ENCODE assay signal across 8 cellular contexts in genomic region chr2:65430515-65431416, GRCh38. TPM values are rescaled to one million over a fixed set of nuclear protein-coding genes. Genes with fewer than 3 reads are reported as not detected.
DNase-seq lines count a peak whose midpoint lies in the region; ATAC-seq and TF ChIP-seq lines count a peak whose summit lies in the region.

No MANE protein-coding gene starts in this region.

- peaks cover 4 to 9% of the 10 kb centered on the region in 2 donors for H3K36me3 Mint-ChIP-seq in stimulated activated naive B cell treated with anti-CD40 and anti-IgM and Interleukin-4, amounts not matched to agents 10 μg/mL and 1 μg/mL and 100 μg/mL, for 72 hours

- no peak for TF ChIP-seq POLR2A in esophagus muscularis mucosa (IDR thresholded peaks at IDR 0.05; ENCODE audit: low read depth)

- no peak for TF ChIP-seq EP300 in esophagus muscularis mucosa (IDR thresholded peaks at IDR 0.05)

- peaks cover 9 to 35% of the 10 kb centered on the region in 2 donors for H3K4me1 Mint-ChIP-seq in stimulated activated naive B cell treated with anti-CD40 and anti-IgM and Interleukin-4, amounts not matched to agents 10 μg/mL and 1 μg/mL and 100 μg/mL, for 72 hours

- H3K36me3 ChIP-seq in esophagus muscularis mucosa (no peaks in the 10 kb centered on the region), muscle layer of duodenum (ENCODE audit: control insufficient read depth in 1 of 2, insufficient read depth in 2 of 2, low read length in 2 of 2) (no peaks in the 10 kb centered on the region)

- ATAC-seq in GM19467 (IDR thresholded peaks at IDR 0.05; ENCODE audit: unreplicated experiment): peak; percentile 19
- peak; percentile 64 to 69 for ATAC-seq in stimulated activated naive B cell treated with anti-CD40 and anti-IgM and Interleukin-4, amounts not matched to agents 10 μg/mL and 1 μg/mL and 100 μg/mL, for 72 hours (replicated peaks)

- H3K4me1 ChIP-seq in esophagus muscularis mucosa (peaks cover 15 to 38% (median 33%) of the 10 kb centered on the region in 4 donors), muscle layer of duodenum (ENCODE audit: control insufficient read depth in 1 of 2, insufficient read depth in 2 of 2, low read length in 2 of 2) (peaks cover 0 to 16% of the 10 kb centered on the region in 2 donors)

- H3K4me3 Mint-ChIP-seq in stimulated activated naive B cell treated with anti-CD40 and anti-IgM and Interleukin-4, amounts not matched to agents 10 μg/mL and 1 μg/mL and 100 μg/mL, for 72 hours: peak overlapping the region; percentile 94 to 100

- DNase-seq in C1 segment of cervical spinal cord (lab: John Stamatoyannopoulos, UW) (peak in 13 of 14 donors; percentile 23 to 83 (median 70)), HUDEP-2 (lab: John Stamatoyannopoulos, UW; ENCODE audit: unreplicated experiment in 76 of 76) (peak in 73 of 76 experiments; percentile 12 to 78 (median 51)), NOMO-1 treated with dmso at 0.1 percent for 144 hours (lab: John Stamatoyannopoulos, UW; ENCODE audit: unreplicated experiment) (peak; percentile 93), activated T-cell treated with anti-CD3 and anti-CD28 coated beads for 4 hours (peak; percentile 52), esophagus muscularis mucosa (ENCODE audit: extremely low spot score) (no peak)
- peak; percentile 61 for DNase-seq in stimulated activated naive B cell treated with anti-CD40 and anti-IgM and Interleukin-4, amounts not matched to agents 10 μg/mL and 1 μg/mL and 100 μg/mL, for 72 hours

- peak overlapping the region; percentile 86 for H3K27ac Mint-ChIP-seq in stimulated activated naive B cell treated with anti-CD40 and anti-IgM and Interleukin-4, amounts not matched to agents 10 μg/mL and 1 μg/mL and 100 μg/mL, for 72 hours

- intact Hi-C loops in esophagus muscularis mucosa (cut with DNase I): loop anchor here (5.0 to 10.0 kb wide), 4 partner anchors 48 to 366 kb away; partner anchors contain the start of gene RAB1A

- H3K27me3 Mint-ChIP-seq in stimulated activated naive B cell treated with anti-CD40 and anti-IgM and Interleukin-4, amounts not matched to agents 10 μg/mL and 1 μg/mL and 100 μg/mL, for 72 hours: peaks cover 4 to 10% of the 10 kb centered on the region in 2 donors

- peak overlapping the region; percentile 88 to 94 (median 93) for H3K27ac ChIP-seq in esophagus muscularis mucosa (replicated peaks in 1 of 4)
- H3K27ac ChIP-seq in muscle layer of duodenum (ENCODE audit: low read length): peak overlapping the region; percentile 56

- H3K4me3 ChIP-seq in esophagus muscularis mucosa: peak overlapping the region; percentile 82 to 96 (median 91)
- peak overlapping the region; percentile 74 to 88 for H3K4me3 ChIP-seq in muscle layer of duodenum (ENCODE audit: low read depth in 1 of 2, low read length in 2 of 2)

- H3K9me3 ChIP-seq in esophagus muscularis mucosa (no peaks in the 10 kb centered on the region), muscle layer of duodenum (ENCODE audit: control insufficient read depth in 1 of 2, low read length in 2 of 2) (no peaks in the 10 kb centered on the region)

- H3K27me3 ChIP-seq in esophagus muscularis mucosa (no peaks in the 10 kb centered on the region), muscle layer of duodenum (ENCODE audit: low read depth, low read length) (no peaks in the 10 kb centered on the region)

- no peaks in the 10 kb centered on the region for H3K9me3 Mint-ChIP-seq in stimulated activated naive B cell treated with anti-CD40 and anti-IgM and Interleukin-4, amounts not matched to agents 10 μg/mL and 1 μg/mL and 100 μg/mL, for 72 hours

- WGBS in esophagus muscularis mucosa: under 1% methylated on average over 30 of the region's 95 CpGs

- no peak for TF ChIP-seq CTCF in esophagus muscularis mucosa (IDR thresholded peaks at IDR 0.05)

RNA-seq across cellular contexts. Expression of gene SPRED2, which starts 1.6 kb away (rescaled TPM):
- total RNA-seq in esophagus muscularis mucosa: 10 to 100 TPM; 17.4 to 25.6 (median 18.7) TPM
